Comparison of ENCODE assay signal across 1 cellular context in the genomic region with DNA sequence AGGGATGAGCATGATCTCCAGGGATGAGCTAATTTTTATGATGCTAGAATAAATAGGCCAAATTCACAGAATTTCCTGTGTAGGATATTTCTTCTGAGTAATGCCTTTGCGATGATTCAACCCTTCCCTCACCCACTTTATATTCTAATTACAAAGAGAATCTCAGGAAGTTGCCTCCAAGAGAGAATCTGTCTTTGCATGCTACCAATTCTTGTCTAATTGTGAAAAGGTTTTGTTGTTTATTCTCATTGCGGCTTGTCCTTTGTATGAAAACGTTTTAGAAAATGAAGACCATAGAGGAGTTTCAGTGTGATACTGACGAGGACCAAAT.
TF ChIP-seq lines count a peak whose summit lies in the region.

No MANE protein-coding gene starts in this region.

TF ChIP-seq in SK-N-SH, 30 proteins besides CTCF, POLR2A, EP300 and RAD21:
- TF ChIP-seq GATA2 (CRISPR knock-in tag; IDR thresholded peaks at IDR 0.05) (no peak), IRF3 (IDR thresholded peaks at IDR 0.05; ENCODE audit: low read depth, low read length) (no peak), RXRA (IDR thresholded peaks at IDR 0.05; ENCODE audit: borderline replicate concordance, low read depth) (peak; percentile 41; the same call in 1 of the 2 replicates), FOSL2 (IDR thresholded peaks at IDR 0.05; ENCODE audit: borderline replicate concordance, low read depth) (peak; percentile 79; the same call in 1 of the 2 replicates), TEAD4 (IDR thresholded peaks at IDR 0.05; ENCODE audit: borderline replicate concordance, insufficient read depth) (no peak), TCF12 (IDR thresholded peaks at IDR 0.05) (no peak), USF1 (IDR thresholded peaks at IDR 0.05; ENCODE audit: borderline replicate concordance, low read depth) (no peak), JUND (IDR thresholded peaks at IDR 0.05) (peak; percentile 76), NFIC (IDR thresholded peaks at IDR 0.05; ENCODE audit: borderline replicate concordance) (peak; percentile 25; the same call in 1 of the 2 replicates), POLR2AphosphoS5 (IDR thresholded peaks at IDR 0.05; ENCODE audit: low read depth, low read length) (no peak; the same call in 1 of the 2 replicates), NRF1 (IDR thresholded peaks at IDR 0.05; ENCODE audit: low read depth, low read length) (no peak), RFX5 (IDR thresholded peaks at IDR 0.05; ENCODE audit: low read length) (no peak), GABPA (IDR thresholded peaks at IDR 0.05; ENCODE audit: low read depth) (no peak), MXI1 (IDR thresholded peaks at IDR 0.05; ENCODE audit: low read depth, low read length) (no peak)
